In the genomic region with DNA sequence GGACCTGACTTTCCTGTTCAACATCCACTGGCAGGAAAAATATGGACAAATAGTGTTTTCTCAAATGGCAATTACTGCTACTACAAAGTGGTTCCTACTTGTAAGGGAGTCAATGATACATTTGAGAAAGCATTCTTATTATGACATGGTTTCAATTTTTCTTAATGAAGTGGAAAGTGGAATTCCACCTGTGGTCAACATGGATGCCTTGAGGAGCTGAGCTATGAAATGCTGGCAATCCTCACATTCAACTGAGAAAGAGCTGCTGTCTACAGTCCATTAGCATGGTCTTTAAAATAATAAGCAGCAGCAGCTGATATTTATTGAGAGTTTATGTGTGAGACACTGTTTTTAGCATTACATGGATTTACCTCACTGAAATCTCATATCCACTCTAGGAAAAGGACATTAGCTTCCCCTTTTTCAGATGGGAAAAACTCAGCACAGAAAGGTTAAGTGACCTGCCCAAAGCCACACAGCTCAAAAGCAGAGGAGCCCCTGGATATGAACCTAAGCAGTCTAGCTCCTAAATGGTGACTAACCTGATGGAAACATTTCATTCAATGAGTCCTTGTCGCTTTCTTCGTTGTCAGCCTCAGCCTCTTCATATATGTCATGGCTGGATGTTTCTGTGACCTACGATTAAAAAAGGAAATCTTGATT, we compare ENCODE assay signal across 14 cellular contexts. TPM values are rescaled to one million over a fixed set of nuclear protein-coding genes. Genes with fewer than 3 reads are reported as not detected.
DNase-seq lines count a peak whose midpoint lies in the region; ATAC-seq and TF ChIP-seq lines count a peak whose summit lies in the region.
"Had no signal": no experiment of that assay in that cellular context is flagged by ENCODE, and none has a peak within 500 bp of the region (broad histone marks: within the 10 kb centered on the region; RNA-seq: fewer than 3 reads in every experiment).

No MANE protein-coding gene starts in this region.

- peak; percentile 40 for DNase-seq in EH (ENCODE audit: low read depth)
- peak; percentile 49 for DNase-seq in M059J (ENCODE audit: low read depth)
- peak; percentile 41 for DNase-seq in astrocyte of the hippocampus (ENCODE audit: low read depth, low spot score)
- DNase-seq in kidney glomerular epithelial cell (lab: John Stamatoyannopoulos, UW), result peak; percentile 6
- no peak for DNase-seq in heart right ventricle
- no peak for DNase-seq in NCI-H82 (lab: John Stamatoyannopoulos, UW)
- DNase-seq in NCI-H1048 (lab: John Stamatoyannopoulos, UW), result no peak
- DNase-seq: CD8-positive, alpha-beta T cell; COR-L47; DND-41; GF-D8; IMR-90 had no signal

- H3K4me3 ChIP-seq in heart right ventricle, result no peak overlapping the region

- no peaks in the 10 kb centered on the region for H3K4me1 ChIP-seq in heart right ventricle

- no peak for TF ChIP-seq CTCF in heart right ventricle (IDR thresholded peaks at IDR 0.05)

- WGBS in heart right ventricle, 2 donors, result 97 to 100% methylated on average over 3 of the region's 3 CpGs

- ATAC-seq in heart right ventricle, result no peak
- ATAC-seq in HG03280 (IDR thresholded peaks at IDR 0.05; ENCODE audit: unreplicated experiment), result no peak
- ATAC-seq: CD8-positive, alpha-beta T cell; HCT116 had no signal

- H3K9me3 ChIP-seq in heart right ventricle, result no peaks in the 10 kb centered on the region

- intact Hi-C loops in heart right ventricle (cut with DNase I), result no loop called here

- H3K36me3 ChIP-seq in heart right ventricle, result peaks cover 0 to 98% (median 15%) of the 10 kb centered on the region in 9 donors

- peaks cover 0 to 8% (median 0%) of the 10 kb centered on the region in 7 donors for H3K27me3 ChIP-seq in heart right ventricle

- H3K27ac ChIP-seq in heart right ventricle, result no peak overlapping the region

RNA-seq across cellular contexts. Expression of gene MAP7D3, which starts 29.2 kb away (rescaled TPM):
- total RNA-seq in M059J (2014; rRNA removed; shearing (Covaris generic)), result 28.1 and 38.8 TPM in 2 replicates
- 10 to 100 TPM; 11.6 to 16.2 (median 14.5) TPM for total RNA-seq in heart right ventricle
- 10 to 100 TPM in 1 of 2 donors, 1 to 10 TPM in 1; 8.1 to 12.5 TPM for polyA plus RNA-seq in heart right ventricle

Comparison
In these comparisons a context has a peak if more than half of its experiments do, and no peak if none do; other contexts are left out.
1. DNase-seq: peak in EH (single experiment), M059J (single experiment), astrocyte of the hippocampus (single experiment) and kidney glomerular epithelial cell (single experiment); none in heart right ventricle (0 of 2), NCI-H82 (single experiment) and NCI-H1048 (single experiment).